10 cellular contexts compared by ENCODE assay signal in the genomic region with DNA sequence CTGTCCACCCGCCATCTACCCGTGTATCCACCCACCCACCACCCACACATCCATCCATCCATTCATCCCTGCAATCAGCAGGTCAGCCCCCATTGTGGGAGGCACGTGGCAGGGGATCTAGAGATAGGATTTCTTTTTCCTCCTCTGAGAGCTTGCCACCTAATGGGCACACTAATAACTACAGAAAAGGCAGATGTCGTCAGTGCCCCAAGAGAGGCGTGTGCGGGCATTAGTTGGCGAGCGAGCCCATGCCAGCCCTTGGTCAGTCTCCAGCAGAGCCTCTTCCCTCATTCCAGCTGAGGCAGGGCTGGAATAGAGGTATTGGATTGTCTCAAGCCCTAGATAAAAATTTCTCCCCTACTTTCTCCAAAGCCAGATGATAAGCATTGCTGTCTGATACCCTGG. TPM values are rescaled to one million over a fixed set of nuclear protein-coding genes. Genes with fewer than 3 reads are reported as not detected.
DNase-seq lines count a peak whose midpoint lies in the region; ATAC-seq and TF ChIP-seq lines count a peak whose summit lies in the region.
"Had no signal": no experiment of that assay in that cellular context is flagged by ENCODE, and none has a peak within 500 bp of the region (broad histone marks: within the 10 kb centered on the region; RNA-seq: fewer than 3 reads in every experiment).

No MANE protein-coding gene starts in this region.

- DNase-seq in NCI-H510A treated with DMSO at 0.1 percent for 48 hours (lab: John Stamatoyannopoulos, UW) (peak; percentile 43), NCI-H510A (lab: John Stamatoyannopoulos, UW) (no peak), PC-9 (peak in 1 of 2 experiments; percentile 45), globus pallidus (ENCODE audit: low spot score) (peak; percentile 79), testis (peak; percentile 47), mucosa of descending colon (no peak)
- DNase-seq in stimulated activated CD4-positive, alpha-beta T cell treated with anti-CD3 and anti-CD28 coated beads, Interleukin-2, amount 100 ng/mL, for 24 hours = no peak
- DNase-seq: CD8-positive, alpha-beta memory T cell had no signal

- no peak for ATAC-seq in GM19023 (IDR thresholded peaks at IDR 0.05; ENCODE audit: unreplicated experiment)
- ATAC-seq in mucosa of descending colon = no peak

- no peak overlapping the region for H2AFZ ChIP-seq in PC-9

- H3K4me1 ChIP-seq in PC-9 (replicated peaks; ENCODE audit: insufficient read depth) = peaks cover 17% of the 10 kb centered on the region
- peaks cover 70% of the 10 kb centered on the region for H3K4me1 ChIP-seq in testis
- H3K4me1 ChIP-seq in mucosa of descending colon (ENCODE audit: low read depth) = peaks cover 46% of the 10 kb centered on the region

- no TSS peak for BruUV-seq in PC-9 (replicated peaks; lab: Mats Ljungman, UMichigan)

- H3K79me2 ChIP-seq in PC-9 (ENCODE audit: low read depth) = no peaks in the 10 kb centered on the region

- WGBS in testis, 2 donors = 59 to 83% methylated on average over 8 of the region's 8 CpGs

- H3K9me2 ChIP-seq in PC-9 (ENCODE audit: insufficient read depth) = no peaks in the 10 kb centered on the region

- H4K20me1 ChIP-seq in PC-9 (ENCODE audit: insufficient read depth) = no peaks in the 10 kb centered on the region

- no peak overlapping the region for H3K4me3 ChIP-seq in PC-9
- no peak overlapping the region for H3K4me3 ChIP-seq in testis
- no peak overlapping the region for H3K4me3 ChIP-seq in mucosa of descending colon

- H3K27ac ChIP-seq in PC-9 (no peak overlapping the region), testis (no peak overlapping the region)

- TF ChIP-seq POLR2A in testis (IDR thresholded peaks at IDR 0.05) = no peak

- peak; percentile 47; the same call in 1 of the 2 replicates for TF ChIP-seq CTCF in PC-9 (conservative IDR thresholded peaks at IDR 0.05)
- TF ChIP-seq CTCF in testis (IDR thresholded peaks at IDR 0.05) = peak in 2 of 3 experiments; percentile 9 to 17
- TF ChIP-seq CTCF in mucosa of descending colon (IDR thresholded peaks at IDR 0.05) = no peak

- H3F3A ChIP-seq in PC-9 (ENCODE audit: insufficient read depth, low read depth) = peaks cover 5% of the 10 kb centered on the region

- CTCF ChIA-PET in PC-9 (lab: Charles Lee) = no interaction called here

- H3K4me2 ChIP-seq in PC-9 = no peak overlapping the region

- H3K36me3 ChIP-seq in PC-9 (ENCODE audit: low read depth) (no peaks in the 10 kb centered on the region), testis (ENCODE audit: low read depth, missing control alignments) (no peaks in the 10 kb centered on the region), mucosa of descending colon (ENCODE audit: low read depth) (no peaks in the 10 kb centered on the region)

- POLR2A ChIA-PET in PC-9 (lab: Charles Lee; ENCODE audit: unreplicated experiment) = interaction anchor here (0.6 to 0.8 kb wide), 2 partner anchors 33 to 81 kb away, joined by 4 to 6 read pairs; no protein-coding TSS in a partner anchor

- no peaks in the 10 kb centered on the region for H3K27me3 ChIP-seq in PC-9 (ENCODE audit: insufficient read depth, low read depth)
- no peaks in the 10 kb centered on the region for H3K27me3 ChIP-seq in testis

- intact Hi-C loops in PC-9 (cut with micrococcal nuclease; ENCODE audit: unreplicated experiment) = no loop called here
- intact Hi-C loops in testis (cut with DNase I; ENCODE audit: low total_unique reads) = no loop called here
- intact Hi-C loops in mucosa of descending colon (cut with DNase I, micrococcal nuclease) = no loop called here

- H3K9me3 ChIP-seq in PC-9 (ENCODE audit: insufficient read depth, low read depth) (no peaks in the 10 kb centered on the region), testis (no peaks in the 10 kb centered on the region), mucosa of descending colon (no peaks in the 10 kb centered on the region)

RNA-seq across cellular contexts. Expression of a gene that starts 9.7 kb away (rescaled TPM):
- 2.1 and 2.7 TPM in 2 replicates for total RNA-seq in PC-9 (2021)
- 100 to 1,000 TPM in 1 of 2 donors, 10 to 100 TPM in 1; 41.2 to 100 TPM for total RNA-seq in testis
- polyA plus RNA-seq in testis (ENCODE audit: insufficient read depth, low read depth, low replicate concordance) = 168 TPM
- 10 to 100 TPM; 16.9 to 84.3 (median 26.7) TPM for total RNA-seq in mucosa of descending colon
- polyA plus RNA-seq: CD8-positive, alpha-beta memory T cell had no signal

RNA-seq across cellular contexts. Expression of a gene that starts 25.3 kb away (rescaled TPM):
- total RNA-seq in PC-9 (2021) = not detected in 2 replicates
- total RNA-seq in testis = not detected
- not detected for polyA plus RNA-seq in testis (ENCODE audit: insufficient read depth, low read depth, low replicate concordance)
- not detected for total RNA-seq in mucosa of descending colon
- total RNA-seq: activated CD8-positive, alpha-beta memory T cell treated with anti-CD3 and anti-CD28 coated beads for 36 hours; CD8-positive, alpha-beta memory T cell had no signal
- polyA plus RNA-seq: CD8-positive, alpha-beta memory T cell had no signal

RNA-seq across cellular contexts. Expression of a gene that starts 31.1 kb away (rescaled TPM):
- not detected in 2 replicates for total RNA-seq in PC-9 (2021)
- 1 to 10 TPM; 4.7 to 5.3 TPM for total RNA-seq in testis
- polyA plus RNA-seq in testis (ENCODE audit: insufficient read depth, low read depth, low replicate concordance) = 12.6 TPM
- 10 to 100 TPM in 1 of 3 donors, 1 to 10 TPM in 2; 5.1 to 13.9 (median 9.3) TPM for total RNA-seq in mucosa of descending colon
- total RNA-seq: activated CD8-positive, alpha-beta memory T cell treated with anti-CD3 and anti-CD28 coated beads for 36 hours; CD8-positive, alpha-beta memory T cell had no signal
- polyA plus RNA-seq: CD8-positive, alpha-beta memory T cell had no signal

RNA-seq across cellular contexts. Expression of a gene that starts 37.5 kb away (rescaled TPM):
- total RNA-seq in PC-9 (2021) = 55.0 and 64.3 TPM in 2 replicates
- total RNA-seq in testis = 10 to 100 TPM; 28.2 to 31.0 TPM
- 37.1 TPM for polyA plus RNA-seq in testis (ENCODE audit: insufficient read depth, low read depth, low replicate concordance)
- 10 to 100 TPM; 20.7 to 24.7 (median 23.7) TPM for total RNA-seq in mucosa of descending colon

RNA-seq across cellular contexts. Expression of a gene that starts 51.2 kb away (rescaled TPM):
- not detected in 2 replicates for total RNA-seq in PC-9 (2021)
- total RNA-seq in testis = 10 to 100 TPM in 1 of 2 donors, 1 to 10 TPM in 1; 5.9 to 30.0 TPM
- polyA plus RNA-seq in testis (ENCODE audit: insufficient read depth, low read depth, low replicate concordance) = 132 TPM
- 10 to 100 TPM in 2 of 3 donors, 1 to 10 TPM in 1; 2.8 to 32.5 (median 28.3) TPM for total RNA-seq in mucosa of descending colon
- polyA plus RNA-seq: CD8-positive, alpha-beta memory T cell had no signal

Comparison
In these comparisons a context has a peak if more than half of its experiments do, and no peak if none do; other contexts are left out.
1. DNase-seq: peak in NCI-H510A treated with DMSO at 0.1 percent for 48 hours (single experiment), globus pallidus (single experiment) and testis (single experiment); none in NCI-H510A (single experiment), mucosa of descending colon (0 of 3) and stimulated activated CD4-positive, alpha-beta T cell treated with anti-CD3 and anti-CD28 coated beads, Interleukin-2, amount 100 ng/mL, for 24 hours (0 of 2).